1 cellular context compared by ENCODE assay signal in genomic region chr12:98725481-98726247, GRCh38.
TF ChIP-seq lines count a peak whose summit lies in the region.

No MANE protein-coding gene starts in this region.

TF ChIP-seq in HCT116, 20 proteins besides CTCF, POLR2A, EP300 and RAD21 (continued from another document):
- TF ChIP-seq, protein P1, sequence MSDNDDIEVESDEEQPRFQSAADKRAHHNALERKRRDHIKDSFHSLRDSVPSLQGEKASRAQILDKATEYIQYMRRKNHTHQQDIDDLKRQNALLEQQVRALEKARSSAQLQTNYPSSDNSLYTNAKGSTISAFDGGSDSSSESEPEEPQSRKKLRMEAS (IDR thresholded peaks at IDR 0.05): no peak
- no peak for TF ChIP-seq EGR1 (IDR thresholded peaks at IDR 0.05; ENCODE audit: low read depth)
- TF ChIP-seq TCF7L2 (IDR thresholded peaks at IDR 0.05; ENCODE audit: borderline replicate concordance, extremely low read depth, insufficient read depth, insufficient read length): no peak
- TF ChIP-seq YY1 (IDR thresholded peaks at IDR 0.05; ENCODE audit: extremely low read depth, insufficient replicate concordance, low read depth, low read length): no peak
- no peak for TF ChIP-seq SRF (IDR thresholded peaks at IDR 0.05; ENCODE audit: low read depth)
- TF ChIP-seq SIN3A (IDR thresholded peaks at IDR 0.05; ENCODE audit: low read depth): no peak
- no peak for TF ChIP-seq FOSL1 (IDR thresholded peaks at IDR 0.05; ENCODE audit: low read depth)
